29 cellular contexts compared by ENCODE assay signal in the genomic region with DNA sequence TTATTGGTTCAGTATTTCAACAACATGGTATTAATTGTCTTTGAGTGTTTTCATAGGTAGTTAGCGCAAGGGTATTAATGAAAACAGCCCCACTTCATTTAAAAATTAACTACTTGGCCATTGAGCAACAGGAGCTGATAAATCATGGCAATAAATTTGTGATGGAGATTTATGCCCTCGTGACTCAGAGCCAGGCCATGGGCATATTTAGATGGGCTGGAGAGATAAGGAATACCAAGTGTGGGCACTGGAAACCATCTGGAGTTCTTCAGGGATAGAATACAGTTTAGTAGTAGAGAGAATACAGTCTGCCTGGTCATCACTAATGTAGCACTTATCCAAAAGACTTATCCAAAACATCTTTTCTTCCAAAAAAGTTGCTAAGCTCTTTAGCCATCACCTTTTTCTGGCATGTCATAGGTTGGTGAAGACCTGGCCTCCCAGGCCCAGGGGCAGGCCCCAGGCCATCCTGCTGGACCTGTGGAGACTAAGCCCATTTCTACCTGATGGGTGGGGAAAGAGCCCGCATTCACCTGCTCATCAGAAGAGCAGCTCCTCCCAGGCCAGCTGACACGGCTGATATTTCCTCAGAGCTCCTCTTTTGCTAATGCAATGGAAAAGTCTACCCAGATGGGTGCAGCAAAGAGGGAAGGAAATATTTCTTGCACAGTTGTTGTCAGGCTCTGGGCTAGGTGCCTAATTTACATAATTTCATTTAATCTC.
DNase-seq lines count a peak whose midpoint lies in the region; ATAC-seq, FAIRE-seq and TF ChIP-seq lines count a peak whose summit lies in the region.
"Had no signal": no experiment of that assay in that cellular context is flagged by ENCODE, and none has a peak within 500 bp of the region (broad histone marks: within the 10 kb centered on the region; RNA-seq: fewer than 3 reads in every experiment).

No MANE protein-coding gene starts in this region.

- H3K27ac ChIP-seq in pancreas = no peak overlapping the region
- H3K27ac ChIP-seq: BLaER1 treated with 17β-estradiol and CSF1 and Interleukin-3, amounts not matched to agents 10 nM and 100 nM; GM23248; heart right ventricle; HL-60; neural progenitor cell; Peyer's patch; SJCRH30; stomach; tibial artery had no signal

- H3K36me3 ChIP-seq in pancreas = no peaks in the 10 kb centered on the region
- H3K36me3 ChIP-seq: BLaER1 treated with 17β-estradiol and CSF1 and Interleukin-3, amounts not matched to agents 10 nM and 100 nM; heart right ventricle; neural progenitor cell; Peyer's patch; SJCRH30; stomach; tibial artery had no signal

- ATAC-seq in pancreas = peak in 3 of 4 donors; percentile 35 to 55 (median 44)
- no peak for ATAC-seq in GM19324 (IDR thresholded peaks at IDR 0.05; ENCODE audit: low FRiP score, unreplicated experiment)
- ATAC-seq: activated CD4-positive, CD25-positive, alpha-beta regulatory T cell treated with anti-CD3 and anti-CD28 coated beads, Interleukin-2, amount 50 U/mL, for 24 hours; heart right ventricle; sciatic nerve had no signal

- FAIRE-seq in pancreas (lab: Jason Lieb, UNC) = no peak
- FAIRE-seq: colon had no signal

- WGBS in pancreas, 2 donors = 66 to 72% methylated on average over 4 of the region's 4 CpGs

- no peak for TF ChIP-seq CTCF in pancreas (IDR thresholded peaks at IDR 0.05)

- H3K9me3 ChIP-seq in pancreas = no peaks in the 10 kb centered on the region
- H3K9me3 ChIP-seq: BLaER1 treated with 17β-estradiol and CSF1 and Interleukin-3, amounts not matched to agents 10 nM and 100 nM; Caco-2; heart right ventricle; Peyer's patch; SJCRH30; stomach; tibial artery had no signal

- DNase-seq in Daoy (ENCODE audit: low read depth) = peak; percentile 13
- peak; percentile 5 for DNase-seq in NCI-H69 (lab: John Stamatoyannopoulos, UW)
- DNase-seq in amniotic epithelial cell (ENCODE audit: low read depth) = peak; percentile 3
- no peak for DNase-seq in pancreas
- DNase-seq in stimulated activated CD4-positive, alpha-beta T cell treated with anti-CD3 and anti-CD28 coated beads, Interleukin-1b, Interleukin-23, amount 100 ng/mL, for 48 hours = no peak
- DNase-seq in NCI-H2029 (lab: John Stamatoyannopoulos, UW) = no peak
- DNase-seq: activated CD4-positive, alpha-beta T cell treated with anti-CD3 and anti-CD28 coated beads, Interleukin-2, amount 50 U/mL, for 48 hours; activated naive CD4-positive, alpha-beta T cell treated with anti-CD3 and anti-CD28 coated beads, Interleukin-2, amount 50 U/mL, for 16 hours; amygdala; Caco-2; effector CD4-positive, alpha-beta T cell; GM23248; heart right ventricle; HFFc6; NCI-H1092; NCI-H187 treated with DMSO at 0.1 percent for 48 hours; NCI-H526; Peyer's patch; SJCRH30; stomach; T-helper 1 cell; tibial artery had no signal

- no peaks in the 10 kb centered on the region for H3K4me1 ChIP-seq in pancreas
- H3K4me1 ChIP-seq: BLaER1 treated with 17β-estradiol and CSF1 and Interleukin-3, amounts not matched to agents 10 nM and 100 nM; neural progenitor cell; Peyer's patch; SJCRH30 had no signal

- H3K27me3 ChIP-seq in pancreas = no peaks in the 10 kb centered on the region
- H3K27me3 ChIP-seq: BLaER1 treated with 17β-estradiol and CSF1 and Interleukin-3, amounts not matched to agents 10 nM and 100 nM; Peyer's patch; SJCRH30; stomach; tibial artery had no signal

- intact Hi-C loops in pancreas (cut with DNase I) = no loop called here

- H3K4me3 ChIP-seq in pancreas = no peak overlapping the region
- H3K4me3 ChIP-seq: BLaER1 treated with 17β-estradiol and CSF1 and Interleukin-3, amounts not matched to agents 10 nM and 100 nM; GM23248; heart right ventricle; neural progenitor cell; Peyer's patch; SJCRH30; stomach; tibial artery had no signal

Comparison
In these comparisons a context has a peak if more than half of its experiments do, and no peak if none do; other contexts are left out.
1. DNase-seq: peak in Daoy (single experiment), NCI-H69 (single experiment) and amniotic epithelial cell (single experiment); none in pancreas (0 of 6), stimulated activated CD4-positive, alpha-beta T cell treated with anti-CD3 and anti-CD28 coated beads, Interleukin-1b, Interleukin-23, amount 100 ng/mL, for 48 hours (single experiment) and NCI-H2029 (single experiment).